In the genomic region with DNA sequence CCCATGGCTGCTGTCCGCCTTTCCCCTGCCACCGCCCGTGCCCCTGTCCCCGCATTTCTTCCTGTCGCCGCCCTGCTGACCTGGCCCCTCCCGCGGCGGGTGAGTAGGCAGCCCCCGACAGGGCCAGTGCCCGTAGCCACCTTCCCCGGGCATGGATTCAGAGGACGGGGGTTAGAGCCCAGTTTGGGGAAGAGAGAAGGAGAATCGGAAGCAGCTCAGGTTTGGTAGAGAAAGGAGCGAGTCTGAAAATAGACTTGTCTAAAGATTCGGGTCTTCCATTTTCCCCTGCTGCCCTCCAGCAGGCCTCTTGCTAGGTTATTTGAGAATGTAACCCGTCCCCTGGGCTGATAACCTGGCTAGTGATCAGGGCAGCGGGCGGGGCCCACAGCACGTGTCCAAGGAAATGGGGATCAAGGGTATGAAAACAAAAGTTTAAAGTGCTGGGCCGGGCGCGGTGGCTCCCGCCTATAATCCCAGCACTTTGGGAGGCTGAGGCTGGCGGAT, we compare ENCODE assay signal across 9 cellular contexts. TPM values are rescaled to one million over a fixed set of nuclear protein-coding genes. Genes with fewer than 3 reads are reported as not detected.
DNase-seq lines count a peak whose midpoint lies in the region; ATAC-seq and TF ChIP-seq lines count a peak whose summit lies in the region.
"Had no signal": no experiment of that assay in that cellular context is flagged by ENCODE, and none has a peak within 500 bp of the region (broad histone marks: within the 10 kb centered on the region; RNA-seq: fewer than 3 reads in every experiment).

No MANE protein-coding gene starts in this region.

- H3K9me3 Mint-ChIP-seq in CD14-positive monocyte, result peaks cover 0 to 3% (median 0%) of the 10 kb centered on the region in 7 donors
- H3K9me3 Mint-ChIP-seq in activated naive CD8-positive, alpha-beta T cell treated with anti-CD3 and anti-CD28 coated beads for 36 hours, result no peaks in the 10 kb centered on the region

- intact Hi-C loops in CD14-positive monocyte (cut with micrococcal nuclease), result no loop called here

- H3K4me3 ChIP-seq in mesodermal cell (ENCODE audit: extremely low read depth, insufficient read depth, low read length, poor library complexity, severe bottlenecking), result peak overlapping the region; percentile 18

- 3 to 6% methylated on average over 12 to 20 of the region's 25 CpGs for WGBS in mesodermal cell (ENCODE audit: insufficient coverage in 2 of 2), 2 experiments

- DNase-seq in CD14-positive monocyte (ENCODE audit: low spot score) (no peak), omental fat pad (ENCODE audit: low spot score) (no peak), NCI-H1436 treated with DMSO at 0.1 percent for 48 hours (lab: John Stamatoyannopoulos, UW) (no peak)
- DNase-seq in activated naive CD8-positive, alpha-beta T cell treated with anti-CD3 and anti-CD28 coated beads for 36 hours, result no peak

- H3K36me3 ChIP-seq in mesodermal cell (ENCODE audit: control insufficient read depth, insufficient read depth, low read length), result no peaks in the 10 kb centered on the region

- no peak for TF ChIP-seq CTCF in CD14-positive monocyte (IDR thresholded peaks at IDR 0.05)
- no peak for TF ChIP-seq CTCF in omental fat pad (IDR thresholded peaks at IDR 0.05)

- ATAC-seq in HG02678 (IDR thresholded peaks at IDR 0.05; ENCODE audit: unreplicated experiment) (peak; percentile 5), omental fat pad (ENCODE audit: low FRiP score) (no peak), HG02938 (IDR thresholded peaks at IDR 0.05; ENCODE audit: unreplicated experiment) (no peak), HG03196 (IDR thresholded peaks at IDR 0.05; ENCODE audit: unreplicated experiment) (no peak)

- peak overlapping the region; percentile 81 to 88 for H3K4me3 Mint-ChIP-seq in CD14-positive monocyte
- H3K4me3 Mint-ChIP-seq in activated naive CD8-positive, alpha-beta T cell treated with anti-CD3 and anti-CD28 coated beads for 36 hours, result peak overlapping the region; percentile 60

- H3K27ac ChIP-seq in mesodermal cell (ENCODE audit: low read depth, low read length, severe bottlenecking), result no peak overlapping the region
- H3K27ac ChIP-seq: epithelial cell of prostate had no signal

- H3K9me3 ChIP-seq in mesodermal cell (ENCODE audit: control insufficient read depth, low read length), result no peaks in the 10 kb centered on the region

- H3K27ac Mint-ChIP-seq in CD14-positive monocyte, result peak overlapping the region in 5 of 7 donors; percentile 19 to 87 (median 63)
- no peak overlapping the region for H3K27ac Mint-ChIP-seq in activated naive CD8-positive, alpha-beta T cell treated with anti-CD3 and anti-CD28 coated beads for 36 hours

- H3K36me3 Mint-ChIP-seq in CD14-positive monocyte, result peaks cover 5 to 6% of the 10 kb centered on the region in 2 donors
- no peaks in the 10 kb centered on the region for H3K36me3 Mint-ChIP-seq in activated naive CD8-positive, alpha-beta T cell treated with anti-CD3 and anti-CD28 coated beads for 36 hours

- peaks cover 47% of the 10 kb centered on the region for H3K4me1 Mint-ChIP-seq in CD14-positive monocyte
- peaks cover 19% of the 10 kb centered on the region for H3K4me1 Mint-ChIP-seq in activated naive CD8-positive, alpha-beta T cell treated with anti-CD3 and anti-CD28 coated beads for 36 hours

- H3K27me3 Mint-ChIP-seq in CD14-positive monocyte (ENCODE audit: low read depth in 3 of 3), result peaks cover 0 to 17% (median 16%) of the 10 kb centered on the region in 3 donors
- peaks cover 6% of the 10 kb centered on the region for H3K27me3 Mint-ChIP-seq in activated naive CD8-positive, alpha-beta T cell treated with anti-CD3 and anti-CD28 coated beads for 36 hours

- peaks cover 25% of the 10 kb centered on the region for H3K4me1 ChIP-seq in mesodermal cell (ENCODE audit: control insufficient read depth, insufficient read depth, low read length, poor library complexity, severe bottlenecking)

RNA-seq across cellular contexts. Expression of gene CLDN9, which starts 7.9 kb away (rescaled TPM):
- polyA plus RNA-seq in CD14-positive monocyte, result not detected
- total RNA-seq in activated naive CD8-positive, alpha-beta T cell treated with anti-CD3 and anti-CD28 coated beads for 36 hours, result not detected
- polyA plus RNA-seq in mesodermal cell (2013, experiment 1 of 2), result not detected
- not detected for polyA plus RNA-seq in mesodermal cell (2013, experiment 2 of 2)
- total RNA-seq in omental fat pad, result under 1 TPM in 2 of 4 donors, not detected in 2; 0.24 to 0.63 TPM

RNA-seq across cellular contexts. Expression of gene CLDN6, which starts 13.2 kb away (rescaled TPM):
- not detected for polyA plus RNA-seq in CD14-positive monocyte
- not detected for total RNA-seq in activated naive CD8-positive, alpha-beta T cell treated with anti-CD3 and anti-CD28 coated beads for 36 hours
- 55.8 TPM for polyA plus RNA-seq in mesodermal cell (2013, experiment 1 of 2)
- 47.6 TPM for polyA plus RNA-seq in mesodermal cell (2013, experiment 2 of 2)
- not detected for total RNA-seq in omental fat pad

RNA-seq across cellular contexts. Expression of gene TNFRSF12A, which starts 15.3 kb away (rescaled TPM):
- polyA plus RNA-seq in CD14-positive monocyte, result 1 to 10 TPM; 2.9 to 6.2 TPM
- total RNA-seq in activated naive CD8-positive, alpha-beta T cell treated with anti-CD3 and anti-CD28 coated beads for 36 hours, result 1 to 10 TPM; 1.2 to 1.5 TPM
- polyA plus RNA-seq in mesodermal cell (2013, experiment 1 of 2), result 82.1 TPM
- 58.3 TPM for polyA plus RNA-seq in mesodermal cell (2013, experiment 2 of 2)
- total RNA-seq in omental fat pad, result 100 to 1,000 TPM in 2 of 4 donors, 10 to 100 TPM in 1, 1 to 10 TPM in 1; 9.0 to 465 (median 94.3) TPM

RNA-seq across cellular contexts. Expression of gene HCFC1R1, which starts 18.9 kb away (rescaled TPM):
- polyA plus RNA-seq in CD14-positive monocyte, result 10 to 100 TPM; 16.7 to 19.9 TPM
- 10 to 100 TPM; 23.4 to 23.7 TPM for total RNA-seq in activated naive CD8-positive, alpha-beta T cell treated with anti-CD3 and anti-CD28 coated beads for 36 hours
- polyA plus RNA-seq in mesodermal cell (2013, experiment 1 of 2), result 106 TPM
- polyA plus RNA-seq in mesodermal cell (2013, experiment 2 of 2), result 97.8 TPM
- 10 to 100 TPM in 3 of 4 donors, 1 to 10 TPM in 1; 8.5 to 20.6 (median 13.1) TPM for total RNA-seq in omental fat pad

RNA-seq across cellular contexts. Expression of gene THOC6, which starts 19.0 kb away (rescaled TPM):
- 10 to 100 TPM; 42.4 to 57.7 TPM for polyA plus RNA-seq in CD14-positive monocyte
- 10 to 100 TPM; 48.7 to 53.1 TPM for total RNA-seq in activated naive CD8-positive, alpha-beta T cell treated with anti-CD3 and anti-CD28 coated beads for 36 hours
- polyA plus RNA-seq in mesodermal cell (2013, experiment 1 of 2), result 35.8 TPM
- 31.4 TPM for polyA plus RNA-seq in mesodermal cell (2013, experiment 2 of 2)
- 10 to 100 TPM; 15.7 to 33.9 (median 26.7) TPM for total RNA-seq in omental fat pad
